13 cellular contexts compared by ENCODE assay signal in the genomic region with DNA sequence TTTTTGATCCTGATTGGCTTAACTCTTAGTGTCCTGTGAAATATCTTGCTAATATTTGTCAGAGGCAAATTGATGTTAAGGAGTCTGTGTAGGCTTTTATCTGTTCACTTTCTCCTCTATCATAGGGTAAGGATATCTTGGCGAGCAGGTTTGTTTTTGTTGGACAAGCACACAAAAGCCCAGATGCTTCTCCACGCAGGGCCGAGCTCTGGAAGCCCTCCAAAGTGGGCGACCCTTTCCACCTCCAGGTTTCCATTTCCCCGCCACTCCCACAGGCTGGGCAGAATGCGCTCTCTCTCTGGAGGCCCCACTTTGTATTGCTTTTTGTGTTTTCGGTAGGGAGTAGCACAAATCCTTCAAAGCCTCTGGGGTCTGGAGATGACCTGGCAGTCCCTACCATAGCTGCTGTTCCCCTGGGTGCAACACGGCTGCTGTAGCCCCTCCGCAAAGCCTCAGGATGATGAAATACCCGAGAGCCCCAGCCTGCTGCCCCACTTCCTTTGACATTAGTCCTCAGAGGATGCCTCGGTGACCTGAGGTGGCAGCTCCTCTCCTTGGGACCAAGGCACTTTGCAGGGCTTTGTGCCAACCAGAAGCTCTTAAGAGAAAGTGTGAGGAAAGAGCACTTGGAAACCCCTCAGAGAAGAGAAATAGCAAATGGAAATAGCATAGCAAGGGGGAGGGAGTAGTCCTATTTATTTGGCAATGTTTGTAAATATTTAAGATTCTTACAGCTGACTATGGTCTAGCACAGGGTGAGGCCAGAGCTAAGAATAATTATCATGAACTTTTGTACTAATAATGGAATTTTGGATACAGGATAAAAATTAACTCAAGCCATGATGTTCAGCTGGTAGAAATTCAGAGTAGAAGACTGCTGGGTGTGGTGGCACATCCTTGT.
DNase-seq lines count a peak whose midpoint lies in the region; ATAC-seq and TF ChIP-seq lines count a peak whose summit lies in the region.
"Had no signal": no experiment of that assay in that cellular context is flagged by ENCODE, and none has a peak within 500 bp of the region (broad histone marks: within the 10 kb centered on the region; RNA-seq: fewer than 3 reads in every experiment).

No MANE protein-coding gene starts in this region.

- H3K4me3 Mint-ChIP-seq in activated T-helper 17 cell treated with anti-CD3 and anti-CD28 coated beads, Interleukin-2, amount 50 U/mL, for 72 hours: no peak overlapping the region
- H3K4me3 Mint-ChIP-seq: activated CD4-positive, alpha-beta T cell treated with anti-CD3 and anti-CD28 coated beads, Interleukin-2, amount 10 ng/mL, durations not matched to agents 24 days and 14 days; immature natural killer cell had no signal

- peaks cover 9% of the 10 kb centered on the region for H3K36me3 ChIP-seq in ACC112 (ENCODE audit: insufficient read depth, low read length)
- no peaks in the 10 kb centered on the region for H3K36me3 ChIP-seq in osteoblast (ENCODE audit: insufficient read depth, low read length)

- peaks cover 57% of the 10 kb centered on the region for H3K4me1 ChIP-seq in ACC112 (ENCODE audit: control insufficient read depth, insufficient read depth, low read length, unreplicated experiment)
- peaks cover 8% of the 10 kb centered on the region for H3K4me1 ChIP-seq in osteoblast (ENCODE audit: insufficient read depth, low read length)

- no peaks in the 10 kb centered on the region for H3K27me3 ChIP-seq in ACC112 (ENCODE audit: insufficient read depth, low read length)
- H3K27me3 ChIP-seq in osteoblast (ENCODE audit: insufficient read depth, low read length): no peaks in the 10 kb centered on the region

- peak overlapping the region; percentile 78 for H2AFZ ChIP-seq in ACC112 (ENCODE audit: low read length, unreplicated experiment)
- H2AFZ ChIP-seq in osteoblast (ENCODE audit: low read length): no peak overlapping the region

- no peaks in the 10 kb centered on the region for H4K20me1 ChIP-seq in osteoblast (ENCODE audit: insufficient read depth, low read length)

- peaks cover 28% of the 10 kb centered on the region for H3K27me3 Mint-ChIP-seq in activated T-helper 17 cell treated with anti-CD3 and anti-CD28 coated beads, Interleukin-2, amount 50 U/mL, for 72 hours

- H3K4me3 ChIP-seq in ACC112 (ENCODE audit: low read depth, low read length) (peak overlapping the region; percentile 48), osteoblast (ENCODE audit: insufficient read depth, low read length) (no peak overlapping the region)

- H3K9me3 ChIP-seq in osteoblast (ENCODE audit: low read depth, low read length): no peaks in the 10 kb centered on the region

- DNase-seq in NCI-H2029 treated with DMSO at 0.1 percent for 48 hours (lab: John Stamatoyannopoulos, UW) (peak; percentile 49), fibroblast of gingiva (ENCODE audit: low read depth) (peak; percentile 78), osteoblast (ENCODE audit: insufficient read length, low spot score, missing footprints) (no peak), pons (ENCODE audit: low spot score) (no peak), NCI-H1930 (lab: John Stamatoyannopoulos, UW) (no peak)
- DNase-seq: activated CD4-positive, alpha-beta T cell treated with anti-CD3 and anti-CD28 coated beads, Interleukin-2, amount 10 ng/mL, durations not matched to agents 24 days and 14 days; activated naive CD4-positive, alpha-beta T cell; AML-193; effector memory CD4-positive, alpha-beta T cell; immature natural killer cell had no signal

- no peak for TF ChIP-seq CTCF in osteoblast (IDR thresholded peaks at IDR 0.05; ENCODE audit: extremely low read depth, low read depth, low read length)

- H3K4me1 Mint-ChIP-seq in activated T-helper 17 cell treated with anti-CD3 and anti-CD28 coated beads, Interleukin-2, amount 50 U/mL, for 72 hours: no peaks in the 10 kb centered on the region
- H3K4me1 Mint-ChIP-seq: activated CD4-positive, alpha-beta T cell treated with anti-CD3 and anti-CD28 coated beads, Interleukin-2, amount 10 ng/mL, durations not matched to agents 24 days and 14 days had no signal

- H3K9me3 Mint-ChIP-seq in activated T-helper 17 cell treated with anti-CD3 and anti-CD28 coated beads, Interleukin-2, amount 50 U/mL, for 72 hours: no peaks in the 10 kb centered on the region
- H3K9me3 Mint-ChIP-seq: activated CD4-positive, alpha-beta T cell treated with anti-CD3 and anti-CD28 coated beads, Interleukin-2, amount 10 ng/mL, durations not matched to agents 24 days and 14 days; immature natural killer cell had no signal

- peak overlapping the region; percentile 64 for H3K27ac ChIP-seq in ACC112 (ENCODE audit: low read depth, low read length)
- no peak overlapping the region for H3K27ac ChIP-seq in osteoblast (ENCODE audit: low read depth, low read length)

- H3K27ac Mint-ChIP-seq in activated T-helper 17 cell treated with anti-CD3 and anti-CD28 coated beads, Interleukin-2, amount 50 U/mL, for 72 hours: no peak overlapping the region
- H3K27ac Mint-ChIP-seq: activated CD4-positive, alpha-beta T cell treated with anti-CD3 and anti-CD28 coated beads, Interleukin-2, amount 10 ng/mL, durations not matched to agents 24 days and 14 days; immature natural killer cell had no signal

- H3K4me2 ChIP-seq in osteoblast (ENCODE audit: insufficient read depth, low read length): peak overlapping the region; percentile 2

- peaks cover 42% of the 10 kb centered on the region for H3K79me2 ChIP-seq in ACC112 (ENCODE audit: control insufficient read depth, insufficient read depth, low read length, unreplicated experiment)
- H3K79me2 ChIP-seq in osteoblast (ENCODE audit: insufficient read depth, low read length): peaks cover 15% of the 10 kb centered on the region

- no peaks in the 10 kb centered on the region for H3K36me3 Mint-ChIP-seq in activated T-helper 17 cell treated with anti-CD3 and anti-CD28 coated beads, Interleukin-2, amount 50 U/mL, for 72 hours (ENCODE audit: low read depth)

- no peak for ATAC-seq in HG03378 (IDR thresholded peaks at IDR 0.05; ENCODE audit: unreplicated experiment)
- no peak for ATAC-seq in activated T-helper 17 cell treated with anti-CD3 and anti-CD28 coated beads, Interleukin-2, amount 50 U/mL, for 72 hours (replicated peaks)

Comparison
In these comparisons a context has a peak if more than half of its experiments do, and no peak if none do; other contexts are left out.
1. DNase-seq: peak in NCI-H2029 treated with DMSO at 0.1 percent for 48 hours (single experiment) and fibroblast of gingiva (single experiment); none in osteoblast (single experiment), pons (single experiment) and NCI-H1930 (0 of 2).